17 cellular contexts compared by ENCODE assay signal in the genomic region with DNA sequence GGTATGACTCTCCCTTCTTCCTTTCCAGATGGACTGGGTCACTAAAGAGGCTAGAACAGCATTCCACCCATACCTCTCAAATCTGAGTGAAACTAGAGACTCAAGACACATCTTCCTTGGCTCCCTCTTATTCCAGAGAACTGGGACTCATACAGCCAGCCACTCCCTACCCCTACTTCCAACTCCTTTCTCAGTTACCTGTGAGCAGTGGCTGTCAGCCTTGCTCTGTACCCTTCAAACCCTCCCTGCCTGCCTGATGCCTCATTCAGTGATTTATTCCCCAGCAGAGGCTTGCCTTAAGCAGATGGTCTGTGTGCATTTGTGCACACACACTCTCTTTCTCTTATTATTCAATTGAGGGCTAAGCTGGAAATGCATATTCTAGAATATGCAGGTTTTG. TPM values are rescaled to one million over a fixed set of nuclear protein-coding genes. Genes with fewer than 3 reads are reported as not detected.
A peak's percentile ranks its signal among the peaks of the same experiment; 100 is the strongest.
DNase-seq lines count a peak whose midpoint lies in the region; ATAC-seq and TF ChIP-seq lines count a peak whose summit lies in the region.
"Had no signal": no experiment of that assay in that cellular context is flagged by ENCODE, and none has a peak within 500 bp of the region (broad histone marks: within the 10 kb centered on the region; RNA-seq: fewer than 3 reads in every experiment).

No MANE protein-coding gene starts in this region.

- peaks cover 37% of the 10 kb centered on the region for H3K4me1 Mint-ChIP-seq in HFFc6 (ENCODE audit: low read depth)
- peaks cover 10% of the 10 kb centered on the region for H3K4me1 Mint-ChIP-seq in stimulated activated effector memory CD8-positive, alpha-beta T cell treated with anti-CD3 and anti-CD28 coated beads, Interleukin-12 subunit alpha, Interleukin-12 subunit beta, amount 100 ng/mL, for 72 hours

- no peak overlapping the region for H3K4me3 Mint-ChIP-seq in HFFc6
- no peak overlapping the region for H3K4me3 Mint-ChIP-seq in stimulated activated effector memory CD8-positive, alpha-beta T cell treated with anti-CD3 and anti-CD28 coated beads, Interleukin-12 subunit alpha, Interleukin-12 subunit beta, amount 100 ng/mL, for 72 hours
- H3K4me3 Mint-ChIP-seq: CD8-positive, alpha-beta T cell had no signal

- no peaks in the 10 kb centered on the region for H3K9me3 Mint-ChIP-seq in HFFc6
- no peaks in the 10 kb centered on the region for H3K9me3 Mint-ChIP-seq in stimulated activated effector memory CD8-positive, alpha-beta T cell treated with anti-CD3 and anti-CD28 coated beads, Interleukin-12 subunit alpha, Interleukin-12 subunit beta, amount 100 ng/mL, for 72 hours
- H3K9me3 Mint-ChIP-seq: CD8-positive, alpha-beta T cell had no signal

- intact Hi-C loops in posterior cingulate gyrus (cut with DNase I): no loop called here

- H3K36me3 ChIP-seq in tibial nerve: peaks cover 0 to 65% (median 20%) of the 10 kb centered on the region in 3 donors

- peak overlapping the region; percentile 2; the same call in 1 of the 2 replicates for H3K27ac Mint-ChIP-seq in HFFc6
- H3K27ac Mint-ChIP-seq in stimulated activated effector memory CD8-positive, alpha-beta T cell treated with anti-CD3 and anti-CD28 coated beads, Interleukin-12 subunit alpha, Interleukin-12 subunit beta, amount 100 ng/mL, for 72 hours: peak overlapping the region; percentile 29
- H3K27ac Mint-ChIP-seq: CD8-positive, alpha-beta T cell had no signal

- no peak for DNase-seq in HFFc6
- peak; percentile 29 for DNase-seq in left kidney (ENCODE audit: low read depth, low spot score)
- no peak for DNase-seq in stimulated activated effector memory CD8-positive, alpha-beta T cell treated with anti-CD3 and anti-CD28 coated beads, Interleukin-12 subunit alpha, Interleukin-12 subunit beta, amount 100 ng/mL, for 72 hours (ENCODE audit: low spot score in 2 of 2)
- DNase-seq in tibial nerve (ENCODE audit: low spot score in 2 of 2): no peak
- no peak for DNase-seq in C1 segment of cervical spinal cord (lab: John Stamatoyannopoulos, UW)
- no peak for DNase-seq in posterior cingulate gyrus
- DNase-seq: AML-193; CD8-positive, alpha-beta T cell; DMS79 treated with DMSO at 0.1 percent for 48 hours; NCI-H1436 treated with DMSO at 0.1 percent for 48 hours; NCI-H2107; NCI-H446 treated with DMSO at 0.1 percent for 48 hours; SHP77 had no signal

- TF ChIP-seq CTCF in HFFc6 (IDR thresholded peaks at IDR 0.05): no peak
- no peak for TF ChIP-seq CTCF in tibial nerve (IDR thresholded peaks at IDR 0.05)

- H3K4me3 ChIP-seq in tibial nerve: no peak overlapping the region
- H3K4me3 ChIP-seq: A549 had no signal

- no peak for TF ChIP-seq EP300 in tibial nerve (IDR thresholded peaks at IDR 0.05)

- no peaks in the 10 kb centered on the region for H3K9me3 ChIP-seq in tibial nerve
- H3K9me3 ChIP-seq: A549 had no signal

- TF ChIP-seq POLR2A in tibial nerve (IDR thresholded peaks at IDR 0.05): no peak

- H3K4me1 ChIP-seq in tibial nerve: peaks cover 0 to 22% (median 13%) of the 10 kb centered on the region in 4 donors

- peak overlapping the region; percentile 43 for H3K27ac ChIP-seq in angular gyrus (ENCODE audit: low read depth, low read length)
- H3K27ac ChIP-seq in tibial nerve: no peak overlapping the region
- H3K27ac ChIP-seq: A549 had no signal

- H3K36me3 Mint-ChIP-seq in HFFc6 (ENCODE audit: low read depth): peaks cover 38% of the 10 kb centered on the region
- peaks cover 73% of the 10 kb centered on the region for H3K36me3 Mint-ChIP-seq in stimulated activated effector memory CD8-positive, alpha-beta T cell treated with anti-CD3 and anti-CD28 coated beads, Interleukin-12 subunit alpha, Interleukin-12 subunit beta, amount 100 ng/mL, for 72 hours

- H3K27me3 ChIP-seq in tibial nerve: no peaks in the 10 kb centered on the region

- H3K27me3 Mint-ChIP-seq in HFFc6 (ENCODE audit: insufficient read depth): no peaks in the 10 kb centered on the region

- ATAC-seq in stimulated activated effector memory CD8-positive, alpha-beta T cell treated with anti-CD3 and anti-CD28 coated beads, Interleukin-12 subunit alpha, Interleukin-12 subunit beta, amount 100 ng/mL, for 72 hours: no peak
- ATAC-seq: A549; CD8-positive, alpha-beta T cell; HCT116; Panc1 had no signal

RNA-seq across cellular contexts. Expression of gene GPR84, which starts 14.6 kb away (rescaled TPM):
- not detected for total RNA-seq in HFFc6 (2021; fragmentation: NEBNext Ultra II Directional; extraction: Animal tissue kit (Norgen Biotek cat#: 25700))
- total RNA-seq in tibial nerve: under 1 TPM in 1 of 4 donors, not detected in 3; 0.42 TPM
- total RNA-seq: CD8-positive, alpha-beta T cell had no signal

RNA-seq across cellular contexts. Expression of gene COPZ1, which starts 24.7 kb away (rescaled TPM):
- 100 to 1,000 TPM; 178 to 225 (median 200) TPM for total RNA-seq in HFFc6 (2021; fragmentation: NEBNext Ultra II Directional; extraction: Animal tissue kit (Norgen Biotek cat#: 25700))
- total RNA-seq in tibial nerve: 10 to 100 TPM; 38.0 to 52.0 (median 43.6) TPM

RNA-seq across cellular contexts. Expression of gene ZNF385A, which starts 34.9 kb away (rescaled TPM):
- 1 to 10 TPM; 4.0 to 7.4 (median 6.1) TPM for total RNA-seq in HFFc6 (2021; fragmentation: NEBNext Ultra II Directional; extraction: Animal tissue kit (Norgen Biotek cat#: 25700))
- total RNA-seq in tibial nerve: 10 to 100 TPM in 3 of 4 donors, 1 to 10 TPM in 1; 9.0 to 19.8 (median 13.5) TPM

RNA-seq across cellular contexts. Expression of gene NFE2, which starts 48.8 kb away (rescaled TPM):
- total RNA-seq in HFFc6 (2021; fragmentation: NEBNext Ultra II Directional; extraction: Animal tissue kit (Norgen Biotek cat#: 25700)): under 1 TPM; 0.21 to 0.59 (median 0.32) TPM
- not detected for total RNA-seq in tibial nerve
- total RNA-seq: CD8-positive, alpha-beta T cell had no signal
